Comparison of ENCODE assay signal across 26 cellular contexts in the genomic region with DNA sequence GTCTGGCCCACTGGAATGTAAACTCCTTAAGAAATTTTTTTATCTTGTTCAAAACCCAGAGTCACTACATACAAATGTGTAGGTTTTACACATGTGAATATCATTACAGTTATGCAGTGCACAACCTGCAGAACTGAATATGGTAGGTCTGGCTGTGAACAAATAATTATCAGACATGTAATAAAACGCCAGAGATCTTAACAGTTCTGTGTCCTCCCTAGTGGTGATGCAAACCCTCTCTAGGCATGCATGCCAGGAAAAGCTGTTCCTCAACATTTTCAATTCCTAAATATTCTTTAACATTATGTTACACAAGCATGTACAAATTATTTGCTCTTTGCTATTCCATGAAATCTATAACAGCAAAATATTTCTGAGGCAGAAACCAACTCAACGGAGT.
"Had no signal": no experiment of that assay in that cellular context is flagged by ENCODE, and none has a peak within 500 bp of the region (broad histone marks: within the 10 kb centered on the region; RNA-seq: fewer than 3 reads in every experiment).

No MANE protein-coding gene starts in this region.

- H3K4me1 Mint-ChIP-seq: activated CD4-positive, alpha-beta T cell treated with anti-CD3 and anti-CD28 coated beads, Interleukin-2, amount 10 ng/mL, durations not matched to agents 24 days and 14 days; activated CD8-positive, alpha-beta memory T cell treated with anti-CD3 and anti-CD28 coated beads, Interleukin-2, amount 10 ng/mL, durations not matched to agents 7 days and 5 days; T-cell had no signal

- ATAC-seq: activated CD4-positive, CD25-positive, alpha-beta regulatory T cell treated with anti-CD3 and anti-CD28 coated beads, Interleukin-2, amount 50 U/mL, for 24 hours; activated CD8-positive, alpha-beta memory T cell treated with anti-CD3 and anti-CD28 coated beads, Interleukin-2, amount 10 ng/mL, durations not matched to agents 7 days and 5 days; activated CD8-positive, alpha-beta T cell treated with anti-CD3 and anti-CD28 coated beads for 36 hours; gastroesophageal sphincter; natural killer cell treated with Interleukin-12 subunit alpha and Interleukin-12 subunit beta and Interleukin-15 and Interleukin-18, amount 100 ng/mL, for 72 hours; right lobe of liver; T-cell had no signal

- H3K27ac ChIP-seq: ascending aorta, coronary artery, gastroesophageal sphincter, neutrophil, right lobe of liver, spleen, thoracic aorta, upper lobe of left lung, VCaP had no signal

- H3K27me3 Mint-ChIP-seq: activated CD4-positive, alpha-beta T cell treated with anti-CD3 and anti-CD28 coated beads, Interleukin-2, amount 10 ng/mL, durations not matched to agents 24 days and 14 days; activated CD8-positive, alpha-beta memory T cell treated with anti-CD3 and anti-CD28 coated beads, Interleukin-2, amount 10 ng/mL, durations not matched to agents 7 days and 5 days; activated CD8-positive, alpha-beta T cell treated with anti-CD3 and anti-CD28 coated beads for 36 hours; natural killer cell treated with Interleukin-12 subunit alpha and Interleukin-12 subunit beta and Interleukin-15 and Interleukin-18, amount 100 ng/mL, for 72 hours; T-cell had no signal

- FAIRE-seq: bronchial epithelial cell had no signal

- H3K27ac Mint-ChIP-seq: activated CD4-positive, alpha-beta T cell treated with anti-CD3 and anti-CD28 coated beads, Interleukin-2, amount 10 ng/mL, durations not matched to agents 24 days and 14 days; activated CD8-positive, alpha-beta memory T cell treated with anti-CD3 and anti-CD28 coated beads, Interleukin-2, amount 10 ng/mL, durations not matched to agents 7 days and 5 days; activated CD8-positive, alpha-beta T cell treated with anti-CD3 and anti-CD28 coated beads for 36 hours; activated T-helper 1 cell treated with anti-CD3 and anti-CD28 coated beads, Interleukin-12 subunit alpha, Interleukin-12 subunit beta, Interleukin-2, Interleukin-4 antibody, amounts not matched to agents 30 ng/mL and 10 ng/mL and 1 ng/mL, durations not matched to agents 14 hours and 24 hours and 36 hours; natural killer cell treated with Interleukin-12 subunit alpha and Interleukin-12 subunit beta and Interleukin-15 and Interleukin-18, amount 100 ng/mL, for 72 hours; T-cell; T-helper 2 cell treated with Interferon-gamma antibody and Interleukin-4, amounts not matched to agents 5 μg/mL and 100 μg/mL, for 36 hours had no signal

- H3K9me3 ChIP-seq: ascending aorta, gastroesophageal sphincter, neutrophil, right lobe of liver, thoracic aorta had no signal

- H3K4me1 ChIP-seq: ascending aorta, gastroesophageal sphincter, right lobe of liver, spleen had no signal

- DNase-seq: activated CD4-positive, alpha-beta T cell treated with anti-CD3 and anti-CD28 coated beads, Interleukin-2, amount 10 ng/mL, durations not matched to agents 24 days and 14 days; activated CD8-positive, alpha-beta memory T cell treated with anti-CD3 and anti-CD28 coated beads, Interleukin-2, amount 10 ng/mL, durations not matched to agents 7 days and 5 days; activated CD8-positive, alpha-beta T cell treated with anti-CD3 and anti-CD28 coated beads for 36 hours; activated gamma-delta T cell; activated naive CD4-positive, alpha-beta T cell treated with anti-CD3 and anti-CD28 coated beads, Interleukin-2, amount 50 U/mL, for 16 hours; activated T-cell treated with anti-CD3 and anti-CD28 coated beads for 4 hours; head of caudate nucleus; hypothalamus; left cardiac atrium; right lobe of liver; spleen; stimulated activated CD4-positive, alpha-beta T cell treated with anti-CD3 and anti-CD28 coated beads, Interleukin-4, amount 100 ng/mL, for 1 hour; stimulated activated naive CD4-positive, alpha-beta T cell treated with Interleukin-2 at 50 U/mL for 16 hours; T-cell; upper lobe of left lung had no signal

- H3K36me3 ChIP-seq: ascending aorta, gastroesophageal sphincter, neutrophil, right lobe of liver, thoracic aorta, upper lobe of left lung had no signal

- H3K27me3 ChIP-seq: ascending aorta, gastroesophageal sphincter, neutrophil, right lobe of liver, spleen, upper lobe of left lung had no signal

- H3K4me3 ChIP-seq: ascending aorta, coronary artery, gastroesophageal sphincter, right lobe of liver, spleen, thoracic aorta, upper lobe of left lung had no signal

- H3K4me3 Mint-ChIP-seq: activated CD4-positive, alpha-beta T cell treated with anti-CD3 and anti-CD28 coated beads, Interleukin-2, amount 10 ng/mL, durations not matched to agents 24 days and 14 days; activated CD8-positive, alpha-beta memory T cell treated with anti-CD3 and anti-CD28 coated beads, Interleukin-2, amount 10 ng/mL, durations not matched to agents 7 days and 5 days; activated CD8-positive, alpha-beta T cell treated with anti-CD3 and anti-CD28 coated beads for 36 hours; activated T-helper 1 cell treated with anti-CD3 and anti-CD28 coated beads, Interleukin-12 subunit alpha, Interleukin-12 subunit beta, Interleukin-2, Interleukin-4 antibody, amounts not matched to agents 30 ng/mL and 10 ng/mL and 1 ng/mL, durations not matched to agents 14 hours and 24 hours and 36 hours; natural killer cell treated with Interleukin-12 subunit alpha and Interleukin-12 subunit beta and Interleukin-15 and Interleukin-18, amount 100 ng/mL, for 72 hours; T-cell; T-helper 2 cell treated with Interferon-gamma antibody and Interleukin-4, amounts not matched to agents 5 μg/mL and 100 μg/mL, for 36 hours had no signal
